ENCODE assay signal across 29 cellular contexts in the genomic region with DNA sequence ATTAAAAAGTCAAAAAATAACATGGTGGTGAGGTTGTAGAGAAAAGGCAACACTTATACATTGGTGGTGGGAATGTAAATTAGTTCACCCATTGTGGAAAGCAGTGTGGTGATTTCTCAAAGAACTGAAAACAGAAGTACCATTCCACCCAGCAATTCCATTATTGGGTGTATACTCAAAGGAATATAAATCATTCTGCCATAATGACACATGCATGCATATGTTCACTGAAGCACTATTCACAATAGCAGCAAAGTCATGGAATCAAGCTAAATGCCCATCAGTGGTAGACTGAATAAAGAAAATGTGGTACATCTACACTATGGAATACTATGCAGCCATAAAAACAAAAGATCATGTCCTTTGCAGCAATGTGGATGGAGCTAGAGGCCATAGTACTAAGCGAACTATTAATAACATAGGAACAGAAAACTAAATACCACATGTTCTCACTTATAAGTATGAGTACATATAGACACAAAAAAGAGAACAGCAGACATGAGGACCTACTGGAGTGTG.
"Had no signal": no experiment of that assay in that cellular context is flagged by ENCODE, and none has a peak within 500 bp of the region (broad histone marks: within the 10 kb centered on the region; RNA-seq: fewer than 3 reads in every experiment).

No MANE protein-coding gene starts in this region.

- ATAC-seq: stimulated activated effector memory CD8-positive, alpha-beta T cell treated with anti-CD3 and anti-CD28 coated beads, Interleukin-12 subunit alpha, Interleukin-12 subunit beta, amount 100 ng/mL, for 72 hours; stimulated activated memory B cell treated with anti-CD40 and anti-IgM and Interleukin-4, amounts not matched to agents 10 μg/mL and 1 μg/mL and 100 μg/mL, for 72 hours; stimulated activated naive B cell treated with anti-CD40 and anti-IgM and Interleukin-4, amounts not matched to agents 10 μg/mL and 1 μg/mL and 100 μg/mL, for 72 hours; stimulated activated naive CD8-positive, alpha-beta T cell treated with anti-CD3 and anti-CD28 coated beads, Interleukin-15, amount 100 ng/mL, for 72 hours; stimulated activated naive CD8-positive, alpha-beta T cell treated with anti-CD3 and anti-CD28 coated beads, Interleukin-15, Interleukin-2, amounts not matched to agents 100 U/mL and 50 U/mL, for 24 hours; upper lobe of right lung had no signal

- H3K36me3 Mint-ChIP-seq: stimulated activated effector memory CD8-positive, alpha-beta T cell treated with anti-CD3 and anti-CD28 coated beads, Interleukin-12 subunit alpha, Interleukin-12 subunit beta, amount 100 ng/mL, for 72 hours; stimulated activated memory B cell treated with anti-CD40 and anti-IgM and Interleukin-4, amounts not matched to agents 10 μg/mL and 1 μg/mL and 100 μg/mL, for 72 hours; type B pancreatic cell had no signal

- H3K4me1 ChIP-seq: stomach, suprapubic skin, testis, thyroid gland, tibial artery, transverse colon, upper lobe of right lung, uterus, vagina had no signal

- H3K27ac ChIP-seq: stomach, suprapubic skin, testis, thoracic aorta, thyroid gland, tibial artery, tibial nerve, transverse colon, upper lobe of left lung, upper lobe of right lung, uterus, vagina had no signal

- DNase-seq: stimulated activated CD4-positive, alpha-beta T cell treated with anti-CD3 and anti-CD28 coated beads, Interleukin-2, amount 100 ng/mL, for 48 hours; stimulated activated CD4-positive, alpha-beta T cell treated with anti-CD3 and anti-CD28 coated beads, Interleukin-4, amount 100 ng/mL, for 1 hour; stimulated activated CD4-positive, alpha-beta T cell treated with anti-CD3 and anti-CD28 coated beads, Interleukin-4, amount 100 ng/mL, for 24 hours; stimulated activated CD4-positive, alpha-beta T cell treated with anti-CD3 and anti-CD28 coated beads, Interleukin-4, amount 100 ng/mL, for 4 hours; stimulated activated CD8-positive, alpha-beta memory T cell treated with anti-CD3 and anti-CD28 coated beads, Interleukin-4, amount 100 ng/mL, for 48 hours; stimulated activated naive B cell treated with anti-CD40 and anti-IgM and Interleukin-4, amounts not matched to agents 10 μg/mL and 1 μg/mL and 100 μg/mL, for 72 hours; stimulated activated naive CD4-positive, alpha-beta T cell; stimulated activated naive CD4-positive, alpha-beta T cell treated with Interleukin-2 at 50 U/mL for 16 hours; stimulated activated naive CD8-positive, alpha-beta T cell treated with anti-CD3 and anti-CD28 coated beads, Interleukin-15, amount 100 ng/mL, for 72 hours; stimulated activated naive CD8-positive, alpha-beta T cell treated with anti-CD3 and anti-CD28 coated beads, Interleukin-15, Interleukin-2, amounts not matched to agents 100 U/mL and 50 U/mL, for 24 hours; stomach; substantia nigra; testis; thyroid gland; tibial artery; transverse colon; trophoblast cell; upper lobe of left lung; upper lobe of right lung; uterus had no signal

- H3K4me3 ChIP-seq: stomach, suprapubic skin, testis, thoracic aorta, thyroid gland, tibial artery, tibial nerve, transverse colon, upper lobe of left lung, upper lobe of right lung, uterus, vagina had no signal

- H3K27me3 Mint-ChIP-seq: stimulated activated memory B cell treated with anti-CD40 and anti-IgM and Interleukin-4, amounts not matched to agents 10 μg/mL and 1 μg/mL and 100 μg/mL, for 72 hours; stimulated activated naive CD8-positive, alpha-beta T cell treated with anti-CD3 and anti-CD28 coated beads, Interleukin-15, amount 100 ng/mL, for 72 hours; stimulated activated naive CD8-positive, alpha-beta T cell treated with anti-CD3 and anti-CD28 coated beads, Interleukin-15, Interleukin-2, amounts not matched to agents 100 ng/mL and 50 ng/mL, for 24 hours; type B pancreatic cell had no signal

- H3K9me3 ChIP-seq: stomach, suprapubic skin, testis, thoracic aorta, tibial artery, tibial nerve, transverse colon, upper lobe of left lung, upper lobe of right lung, uterus, vagina had no signal

- H3K4me1 Mint-ChIP-seq: stimulated activated naive CD8-positive, alpha-beta T cell treated with anti-CD3 and anti-CD28 coated beads, Interleukin-15, amount 100 ng/mL, for 72 hours had no signal

- H3K27ac Mint-ChIP-seq: stimulated activated effector memory CD8-positive, alpha-beta T cell treated with anti-CD3 and anti-CD28 coated beads, Interleukin-12 subunit alpha, Interleukin-12 subunit beta, amount 100 ng/mL, for 72 hours; stimulated activated memory B cell treated with anti-CD40 and anti-IgM and Interleukin-4, amounts not matched to agents 10 μg/mL and 1 μg/mL and 100 μg/mL, for 72 hours; stimulated activated naive B cell treated with anti-CD40 and anti-IgM and Interleukin-4, amounts not matched to agents 10 μg/mL and 1 μg/mL and 100 μg/mL, for 72 hours; stimulated activated naive CD8-positive, alpha-beta T cell treated with anti-CD3 and anti-CD28 coated beads, Interleukin-15, amount 100 ng/mL, for 72 hours; stimulated activated naive CD8-positive, alpha-beta T cell treated with anti-CD3 and anti-CD28 coated beads, Interleukin-15, Interleukin-2, amounts not matched to agents 100 ng/mL and 50 ng/mL, for 24 hours; type B pancreatic cell had no signal

- H3K27me3 ChIP-seq: stomach, suprapubic skin, testis, thyroid gland, tibial artery, tibial nerve, upper lobe of left lung, upper lobe of right lung, uterus, vagina had no signal

- H3K9me3 Mint-ChIP-seq: stimulated activated effector memory CD8-positive, alpha-beta T cell treated with anti-CD3 and anti-CD28 coated beads, Interleukin-12 subunit alpha, Interleukin-12 subunit beta, amount 100 ng/mL, for 72 hours; stimulated activated memory B cell treated with anti-CD40 and anti-IgM and Interleukin-4, amounts not matched to agents 10 μg/mL and 1 μg/mL and 100 μg/mL, for 72 hours; stimulated activated naive B cell treated with anti-CD40 and anti-IgM and Interleukin-4, amounts not matched to agents 10 μg/mL and 1 μg/mL and 100 μg/mL, for 72 hours had no signal

- H3K4me3 Mint-ChIP-seq: stimulated activated effector memory CD8-positive, alpha-beta T cell treated with anti-CD3 and anti-CD28 coated beads, Interleukin-12 subunit alpha, Interleukin-12 subunit beta, amount 100 ng/mL, for 72 hours; stimulated activated memory B cell treated with anti-CD40 and anti-IgM and Interleukin-4, amounts not matched to agents 10 μg/mL and 1 μg/mL and 100 μg/mL, for 72 hours; stimulated activated naive B cell treated with anti-CD40 and anti-IgM and Interleukin-4, amounts not matched to agents 10 μg/mL and 1 μg/mL and 100 μg/mL, for 72 hours; stimulated activated naive CD8-positive, alpha-beta T cell treated with anti-CD3 and anti-CD28 coated beads, Interleukin-15, amount 100 ng/mL, for 72 hours; stimulated activated naive CD8-positive, alpha-beta T cell treated with anti-CD3 and anti-CD28 coated beads, Interleukin-15, Interleukin-2, amounts not matched to agents 100 ng/mL and 50 ng/mL, for 24 hours; type B pancreatic cell had no signal

- FAIRE-seq: urothelium cell line had no signal

- H3K36me3 ChIP-seq: stomach, suprapubic skin, thoracic aorta, thyroid gland, tibial artery, tibial nerve, transverse colon, upper lobe of left lung, upper lobe of right lung, uterus, vagina had no signal
